Comparison of ENCODE assay signal across 1 cellular context in the genomic region with DNA sequence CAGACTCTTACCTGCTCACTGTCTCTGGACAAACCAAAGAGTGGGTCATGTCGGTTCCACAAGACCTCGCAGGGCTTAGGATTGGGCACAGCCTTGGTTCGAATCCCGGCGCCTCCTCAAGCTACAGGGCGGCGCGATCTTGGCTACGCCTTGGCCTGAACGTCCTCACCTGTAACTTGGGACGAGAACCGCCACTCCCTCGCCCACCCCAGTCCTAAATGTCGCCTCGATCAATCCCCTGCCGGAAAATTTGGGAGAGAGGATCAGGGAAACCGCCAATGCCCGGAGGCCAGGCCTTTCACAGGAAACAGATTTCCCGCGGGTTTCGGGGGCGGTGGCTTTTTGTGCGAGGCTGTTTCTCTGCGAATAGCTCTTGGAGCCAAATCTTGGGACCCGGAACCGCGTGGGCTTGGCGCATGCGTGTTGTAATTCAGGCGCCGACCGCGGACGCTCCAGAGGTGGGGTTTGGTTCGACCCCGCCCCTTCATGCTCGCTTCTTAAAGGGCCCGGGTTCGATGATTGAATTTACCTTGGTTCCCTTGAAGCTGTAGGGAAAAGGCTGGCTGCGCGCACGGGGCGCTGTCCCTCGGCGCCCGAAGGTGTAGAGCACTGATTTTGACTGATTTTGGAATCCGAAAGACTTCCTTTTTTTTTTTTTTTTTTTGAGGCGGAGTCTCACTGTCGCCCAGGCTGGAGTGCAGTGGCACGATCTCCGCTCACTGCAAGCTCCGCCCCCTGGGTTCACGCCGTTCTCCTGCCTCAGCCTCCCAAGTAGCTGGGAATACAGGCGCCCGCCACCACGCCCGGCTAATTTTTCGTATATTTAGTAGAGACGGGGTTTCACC.
TF ChIP-seq lines count a peak whose summit lies in the region.

Gene NR2C2AP (minus strand): TSS at position 403 of the 845 bp plus-strand sequence. CDS start 354 bp downstream, at position 49.

TF ChIP-seq in K562, 482 proteins besides CTCF, POLR2A, EP300 and RAD21 (continued from another document and continues in another):
- TF ChIP-seq ZMIZ1 (IDR thresholded peaks at IDR 0.05; ENCODE audit: low read depth in 2 of 2, low read length in 2 of 2) (no peak), HNRNPK (IDR thresholded peaks at IDR 0.05; ENCODE audit: low read depth, low read length, poor library complexity, severe bottlenecking) (no peak), FOXK1 (CRISPR knock-in tag; IDR thresholded peaks at IDR 0.05; ENCODE audit: borderline replicate concordance) (no peak; the same call in 1 of the 2 replicates), ZNF778 (CRISPR knock-in tag; IDR thresholded peaks at IDR 0.05) (no peak), DEAF1 (CRISPR knock-in tag; IDR thresholded peaks at IDR 0.05) (no peak), BCOR (IDR thresholded peaks at IDR 0.05) (peak; percentile 80; the same call in 1 of the 2 replicates), NFE2L1 (tag; IDR thresholded peaks at IDR 0.05; ENCODE audit: borderline replicate concordance, low read depth) (no peak), RFX5 (IDR thresholded peaks at IDR 0.05; ENCODE audit: low read depth, low read length) (no peak), DDX20 (tag; IDR thresholded peaks at IDR 0.05; ENCODE audit: low read depth) (no peak), NFATC3 (IDR thresholded peaks at IDR 0.05) (no peak), MAZ (CRISPR knock-in tag; conservative IDR thresholded peaks at IDR 0.05 in 1 of 2, IDR thresholded peaks at IDR 0.05 in 1 of 2) (0 out of 4 replicates have a peak, but pooled peaks of 1 of the 2 experiments have one; percentile 49), RUNX1 (IDR thresholded peaks at IDR 0.05; ENCODE audit: low read depth) (no peak), GATA2 (CRISPR knock-in tag; IDR thresholded peaks at IDR 0.05) (no peak), E2F5 (CRISPR knock-in tag; IDR thresholded peaks at IDR 0.05) (no peak), DMBX1 (CRISPR knock-in tag; IDR thresholded peaks at IDR 0.05; ENCODE audit: borderline replicate concordance) (no peak), ELF1 (tag; IDR thresholded peaks at IDR 0.05) (peak; percentile 74), KLF16 (IDR thresholded peaks at IDR 0.05) (no peak), CBX1 (IDR thresholded peaks at IDR 0.05; ENCODE audit: low read depth) (peak; percentile 40; the same call in 1 of the 2 replicates), CREB1 (IDR thresholded peaks at IDR 0.05) (peak; percentile 66), CREB1 (CRISPR knock-in tag; IDR thresholded peaks at IDR 0.05) (no peak), MEIS2 (IDR thresholded peaks at IDR 0.05; ENCODE audit: partially characterized antibody) (peak; percentile 66), COPS2 (conservative IDR thresholded peaks at IDR 0.05) (no peak), FOXA3 (CRISPR knock-in tag; conservative IDR thresholded peaks at IDR 0.05 in 1 of 2, IDR thresholded peaks at IDR 0.05 in 1 of 2) (no peak), SRSF1 (IDR thresholded peaks at IDR 0.05; ENCODE audit: low read depth, low read length) (no peak), ZNF830 (CRISPR knock-in tag; IDR thresholded peaks at IDR 0.05) (no peak), BRF1 (IDR thresholded peaks at IDR 0.05; ENCODE audit: borderline replicate concordance, extremely low read depth, insufficient read length) (no peak), ZC3H11A (IDR thresholded peaks at IDR 0.05; ENCODE audit: low read depth, low read length) (no peak)
- TF ChIP-seq, protein P1, sequence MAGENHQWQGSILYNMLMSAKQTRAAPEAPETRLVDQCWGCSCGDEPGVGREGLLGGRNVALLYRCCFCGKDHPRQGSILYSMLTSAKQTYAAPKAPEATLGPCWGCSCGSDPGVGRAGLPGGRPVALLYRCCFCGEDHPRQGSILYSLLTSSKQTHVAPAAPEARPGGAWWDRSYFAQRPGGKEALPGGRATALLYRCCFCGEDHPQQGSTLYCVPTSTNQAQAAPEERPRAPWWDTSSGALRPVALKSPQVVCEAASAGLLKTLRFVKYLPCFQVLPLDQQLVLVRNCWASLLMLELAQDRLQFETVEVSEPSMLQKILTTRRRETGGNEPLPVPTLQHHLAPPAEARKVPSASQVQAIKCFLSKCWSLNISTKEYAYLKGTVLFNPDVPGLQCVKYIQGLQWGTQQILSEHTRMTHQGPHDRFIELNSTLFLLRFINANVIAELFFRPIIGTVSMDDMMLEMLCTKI (IDR thresholded peaks at IDR 0.05; ENCODE audit: partially characterized antibody) = no peak
- TF ChIP-seq, protein P2, sequence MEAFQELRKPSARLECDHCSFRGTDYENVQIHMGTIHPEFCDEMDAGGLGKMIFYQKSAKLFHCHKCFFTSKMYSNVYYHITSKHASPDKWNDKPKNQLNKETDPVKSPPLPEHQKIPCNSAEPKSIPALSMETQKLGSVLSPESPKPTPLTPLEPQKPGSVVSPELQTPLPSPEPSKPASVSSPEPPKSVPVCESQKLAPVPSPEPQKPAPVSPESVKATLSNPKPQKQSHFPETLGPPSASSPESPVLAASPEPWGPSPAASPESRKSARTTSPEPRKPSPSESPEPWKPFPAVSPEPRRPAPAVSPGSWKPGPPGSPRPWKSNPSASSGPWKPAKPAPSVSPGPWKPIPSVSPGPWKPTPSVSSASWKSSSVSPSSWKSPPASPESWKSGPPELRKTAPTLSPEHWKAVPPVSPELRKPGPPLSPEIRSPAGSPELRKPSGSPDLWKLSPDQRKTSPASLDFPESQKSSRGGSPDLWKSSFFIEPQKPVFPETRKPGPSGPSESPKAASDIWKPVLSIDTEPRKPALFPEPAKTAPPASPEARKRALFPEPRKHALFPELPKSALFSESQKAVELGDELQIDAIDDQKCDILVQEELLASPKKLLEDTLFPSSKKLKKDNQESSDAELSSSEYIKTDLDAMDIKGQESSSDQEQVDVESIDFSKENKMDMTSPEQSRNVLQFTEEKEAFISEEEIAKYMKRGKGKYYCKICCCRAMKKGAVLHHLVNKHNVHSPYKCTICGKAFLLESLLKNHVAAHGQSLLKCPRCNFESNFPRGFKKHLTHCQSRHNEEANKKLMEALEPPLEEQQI (IDR thresholded peaks at IDR 0.05) = no peak
- TF ChIP-seq, protein P3, sequence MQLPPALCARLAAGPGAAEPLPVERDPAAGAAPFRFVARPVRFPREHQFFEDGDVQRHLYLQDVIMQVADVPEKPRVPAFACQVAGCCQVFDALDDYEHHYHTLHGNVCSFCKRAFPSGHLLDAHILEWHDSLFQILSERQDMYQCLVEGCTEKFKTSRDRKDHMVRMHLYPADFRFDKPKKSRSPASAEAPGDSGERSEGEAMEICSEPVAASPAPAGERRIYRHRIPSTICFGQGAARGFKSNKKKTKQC (CRISPR knock-in tag; IDR thresholded peaks at IDR 0.05) = 0 out of 2 replicates have a peak, but pooled peaks have one; percentile 45
- TF ChIP-seq, protein P4, sequence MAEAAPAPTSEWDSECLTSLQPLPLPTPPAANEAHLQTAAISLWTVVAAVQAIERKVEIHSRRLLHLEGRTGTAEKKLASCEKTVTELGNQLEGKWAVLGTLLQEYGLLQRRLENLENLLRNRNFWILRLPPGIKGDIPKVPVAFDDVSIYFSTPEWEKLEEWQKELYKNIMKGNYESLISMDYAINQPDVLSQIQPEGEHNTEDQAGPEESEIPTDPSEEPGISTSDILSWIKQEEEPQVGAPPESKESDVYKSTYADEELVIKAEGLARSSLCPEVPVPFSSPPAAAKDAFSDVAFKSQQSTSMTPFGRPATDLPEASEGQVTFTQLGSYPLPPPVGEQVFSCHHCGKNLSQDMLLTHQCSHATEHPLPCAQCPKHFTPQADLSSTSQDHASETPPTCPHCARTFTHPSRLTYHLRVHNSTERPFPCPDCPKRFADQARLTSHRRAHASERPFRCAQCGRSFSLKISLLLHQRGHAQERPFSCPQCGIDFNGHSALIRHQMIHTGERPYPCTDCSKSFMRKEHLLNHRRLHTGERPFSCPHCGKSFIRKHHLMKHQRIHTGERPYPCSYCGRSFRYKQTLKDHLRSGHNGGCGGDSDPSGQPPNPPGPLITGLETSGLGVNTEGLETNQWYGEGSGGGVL (CRISPR knock-in tag; IDR thresholded peaks at IDR 0.05) = no peak
- TF ChIP-seq, protein P5, sequence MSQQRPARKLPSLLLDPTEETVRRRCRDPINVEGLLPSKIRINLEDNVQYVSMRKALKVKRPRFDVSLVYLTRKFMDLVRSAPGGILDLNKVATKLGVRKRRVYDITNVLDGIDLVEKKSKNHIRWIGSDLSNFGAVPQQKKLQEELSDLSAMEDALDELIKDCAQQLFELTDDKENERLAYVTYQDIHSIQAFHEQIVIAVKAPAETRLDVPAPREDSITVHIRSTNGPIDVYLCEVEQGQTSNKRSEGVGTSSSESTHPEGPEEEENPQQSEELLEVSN (IDR thresholded peaks at IDR 0.05; ENCODE audit: borderline replicate concordance in 1 of 2, extremely low read depth in 1 of 2, insufficient read depth in 1 of 2, insufficient read length in 1 of 2, low read depth in 1 of 2, low read length in 1 of 2, poor library complexity in 1 of 2, severe bottlenecking in 1 of 2) = peak; percentile 93 to 97
- TF ChIP-seq, protein P6, sequence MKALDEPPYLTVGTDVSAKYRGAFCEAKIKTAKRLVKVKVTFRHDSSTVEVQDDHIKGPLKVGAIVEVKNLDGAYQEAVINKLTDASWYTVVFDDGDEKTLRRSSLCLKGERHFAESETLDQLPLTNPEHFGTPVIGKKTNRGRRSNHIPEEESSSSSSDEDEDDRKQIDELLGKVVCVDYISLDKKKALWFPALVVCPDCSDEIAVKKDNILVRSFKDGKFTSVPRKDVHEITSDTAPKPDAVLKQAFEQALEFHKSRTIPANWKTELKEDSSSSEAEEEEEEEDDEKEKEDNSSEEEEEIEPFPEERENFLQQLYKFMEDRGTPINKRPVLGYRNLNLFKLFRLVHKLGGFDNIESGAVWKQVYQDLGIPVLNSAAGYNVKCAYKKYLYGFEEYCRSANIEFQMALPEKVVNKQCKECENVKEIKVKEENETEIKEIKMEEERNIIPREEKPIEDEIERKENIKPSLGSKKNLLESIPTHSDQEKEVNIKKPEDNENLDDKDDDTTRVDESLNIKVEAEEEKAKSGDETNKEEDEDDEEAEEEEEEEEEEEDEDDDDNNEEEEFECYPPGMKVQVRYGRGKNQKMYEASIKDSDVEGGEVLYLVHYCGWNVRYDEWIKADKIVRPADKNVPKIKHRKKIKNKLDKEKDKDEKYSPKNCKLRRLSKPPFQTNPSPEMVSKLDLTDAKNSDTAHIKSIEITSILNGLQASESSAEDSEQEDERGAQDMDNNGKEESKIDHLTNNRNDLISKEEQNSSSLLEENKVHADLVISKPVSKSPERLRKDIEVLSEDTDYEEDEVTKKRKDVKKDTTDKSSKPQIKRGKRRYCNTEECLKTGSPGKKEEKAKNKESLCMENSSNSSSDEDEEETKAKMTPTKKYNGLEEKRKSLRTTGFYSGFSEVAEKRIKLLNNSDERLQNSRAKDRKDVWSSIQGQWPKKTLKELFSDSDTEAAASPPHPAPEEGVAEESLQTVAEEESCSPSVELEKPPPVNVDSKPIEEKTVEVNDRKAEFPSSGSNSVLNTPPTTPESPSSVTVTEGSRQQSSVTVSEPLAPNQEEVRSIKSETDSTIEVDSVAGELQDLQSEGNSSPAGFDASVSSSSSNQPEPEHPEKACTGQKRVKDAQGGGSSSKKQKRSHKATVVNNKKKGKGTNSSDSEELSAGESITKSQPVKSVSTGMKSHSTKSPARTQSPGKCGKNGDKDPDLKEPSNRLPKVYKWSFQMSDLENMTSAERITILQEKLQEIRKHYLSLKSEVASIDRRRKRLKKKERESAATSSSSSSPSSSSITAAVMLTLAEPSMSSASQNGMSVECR (CRISPR knock-in tag; IDR thresholded peaks at IDR 0.05) = peak; percentile 51; the same call in 1 of the 2 replicates
- TF ChIP-seq, protein P7, sequence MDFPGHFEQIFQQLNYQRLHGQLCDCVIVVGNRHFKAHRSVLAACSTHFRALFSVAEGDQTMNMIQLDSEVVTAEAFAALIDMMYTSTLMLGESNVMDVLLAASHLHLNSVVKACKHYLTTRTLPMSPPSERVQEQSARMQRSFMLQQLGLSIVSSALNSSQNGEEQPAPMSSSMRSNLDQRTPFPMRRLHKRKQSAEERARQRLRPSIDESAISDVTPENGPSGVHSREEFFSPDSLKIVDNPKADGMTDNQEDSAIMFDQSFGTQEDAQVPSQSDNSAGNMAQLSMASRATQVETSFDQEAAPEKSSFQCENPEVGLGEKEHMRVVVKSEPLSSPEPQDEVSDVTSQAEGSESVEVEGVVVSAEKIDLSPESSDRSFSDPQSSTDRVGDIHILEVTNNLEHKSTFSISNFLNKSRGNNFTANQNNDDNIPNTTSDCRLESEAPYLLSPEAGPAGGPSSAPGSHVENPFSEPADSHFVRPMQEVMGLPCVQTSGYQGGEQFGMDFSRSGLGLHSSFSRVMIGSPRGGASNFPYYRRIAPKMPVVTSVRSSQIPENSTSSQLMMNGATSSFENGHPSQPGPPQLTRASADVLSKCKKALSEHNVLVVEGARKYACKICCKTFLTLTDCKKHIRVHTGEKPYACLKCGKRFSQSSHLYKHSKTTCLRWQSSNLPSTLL (IDR thresholded peaks at IDR 0.05) = no peak
